In the genomic region with DNA sequence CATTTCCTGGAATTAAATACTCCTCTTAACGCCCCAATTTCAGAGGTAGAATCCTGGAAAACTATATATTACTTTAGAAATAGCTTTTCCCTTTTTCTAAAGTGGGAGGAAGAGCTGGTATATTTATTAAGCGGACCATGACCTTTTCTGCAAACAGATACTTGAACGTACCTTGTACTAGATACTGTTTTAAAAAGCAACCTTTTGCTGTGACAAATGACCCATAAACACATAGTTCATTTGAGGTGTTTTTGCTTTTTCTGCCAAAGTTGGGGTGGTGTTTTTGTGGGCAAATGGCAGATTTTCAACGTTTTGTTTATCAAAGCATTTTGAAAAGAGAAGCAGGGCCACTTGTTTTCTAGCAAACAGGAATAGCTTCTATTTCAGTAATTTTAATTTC, we compare ENCODE assay signal across 10 cellular contexts. TPM values are rescaled to one million over a fixed set of nuclear protein-coding genes. Genes with fewer than 3 reads are reported as not detected.
DNase-seq lines count a peak whose midpoint lies in the region; ATAC-seq and TF ChIP-seq lines count a peak whose summit lies in the region.
"Had no signal": no experiment of that assay in that cellular context is flagged by ENCODE, and none has a peak within 500 bp of the region (broad histone marks: within the 10 kb centered on the region; RNA-seq: fewer than 3 reads in every experiment).

No MANE protein-coding gene starts in this region.

- ATAC-seq in left cardiac atrium (no peak), upper lobe of right lung (no peak)

- in situ Hi-C loops in astrocyte of the cerebellum (cut with HindIII; ENCODE audit: low sequenced_read_pairs): no loop called here

- 8 to 16% (median 12%) methylated on average over 4 of the region's 4 CpGs for WGBS in adrenal gland, 4 donors

- no peak for DNase-seq in left ventricle myocardium inferior
- DNase-seq in left cardiac atrium: no peak
- no peak for DNase-seq in astrocyte of the cerebellum (ENCODE audit: low read depth)
- no peak for DNase-seq in mesothelial cell of epicardium (ENCODE audit: low spot score in 2 of 2, unreplicated experiment in 2 of 2)
- no peak for DNase-seq in upper lobe of right lung
- no peak for DNase-seq in adrenal gland
- DNase-seq in islet precursor cell: no peak
- DNase-seq in GF-D8 (lab: John Stamatoyannopoulos, UW): no peak

- TF ChIP-seq POLR2A in adrenal gland (IDR thresholded peaks at IDR 0.05): no peak

- peaks cover 7% of the 10 kb centered on the region for H3K36me3 Mint-ChIP-seq in mesothelial cell of epicardium

- H3K9me3 Mint-ChIP-seq in mesothelial cell of epicardium: no peaks in the 10 kb centered on the region

- peaks cover 17% of the 10 kb centered on the region for H3K36me3 ChIP-seq in left ventricle myocardium inferior
- H3K36me3 ChIP-seq in upper lobe of right lung: peaks cover 16% of the 10 kb centered on the region
- H3K36me3 ChIP-seq in adrenal gland (replicated peaks in 1 of 2): no peaks in the 10 kb centered on the region

- intact Hi-C loops in left ventricle myocardium inferior (cut with micrococcal nuclease) (no loop called here), left cardiac atrium (cut with DNase I) (no loop called here), upper lobe of right lung (cut with DNase I) (no loop called here), adrenal gland (cut with DNase I) (no loop called here)

- H3K4me1 ChIP-seq in left ventricle myocardium inferior (peaks cover 68% of the 10 kb centered on the region), upper lobe of right lung (peaks cover 37% of the 10 kb centered on the region), adrenal gland (replicated peaks in 1 of 2) (peaks cover 16 to 45% of the 10 kb centered on the region in 2 donors)

- TF ChIP-seq CTCF in left ventricle myocardium inferior (IDR thresholded peaks at IDR 0.05; ENCODE audit: borderline replicate concordance) (no peak), astrocyte of the cerebellum (IDR thresholded peaks at IDR 0.05; ENCODE audit: low read depth, low read length, missing control alignments) (no peak), mesothelial cell of epicardium (IDR thresholded peaks at IDR 0.05; ENCODE audit: unreplicated experiment) (no peak), upper lobe of right lung (IDR thresholded peaks at IDR 0.05) (no peak), adrenal gland (IDR thresholded peaks at IDR 0.05) (no peak)

- peak overlapping the region; percentile 41 for H3K27ac Mint-ChIP-seq in mesothelial cell of epicardium

- H3K27me3 ChIP-seq in left ventricle myocardium inferior (ENCODE audit: low read depth): no peaks in the 10 kb centered on the region
- H3K27me3 ChIP-seq in upper lobe of right lung: no peaks in the 10 kb centered on the region
- no peaks in the 10 kb centered on the region for H3K27me3 ChIP-seq in adrenal gland

- peak overlapping the region; percentile 88 for H3K4me3 Mint-ChIP-seq in mesothelial cell of epicardium

- no peaks in the 10 kb centered on the region for H3K27me3 Mint-ChIP-seq in mesothelial cell of epicardium (ENCODE audit: low read depth)

- peaks cover 19% of the 10 kb centered on the region for H3K4me1 Mint-ChIP-seq in mesothelial cell of epicardium

- peak overlapping the region; percentile 99 for H3K27ac ChIP-seq in left ventricle myocardium inferior (replicated peaks)
- peak overlapping the region; percentile 99 for H3K27ac ChIP-seq in upper lobe of right lung
- peak overlapping the region in 2 of 5 donors; percentile 98 to 100 for H3K27ac ChIP-seq in adrenal gland

- H3K9me3 ChIP-seq in left ventricle myocardium inferior (replicated peaks): no peaks in the 10 kb centered on the region
- no peaks in the 10 kb centered on the region for H3K9me3 ChIP-seq in upper lobe of right lung
- H3K9me3 ChIP-seq in adrenal gland (replicated peaks in 1 of 3): no peaks in the 10 kb centered on the region

- H3K4me3 ChIP-seq in left ventricle myocardium inferior (peak overlapping the region; percentile 92), astrocyte of the cerebellum (ENCODE audit: low read depth, low read length) (peak overlapping the region; percentile 78), upper lobe of right lung (peak overlapping the region; percentile 80), adrenal gland (peak overlapping the region in 1 of 4 donors; percentile 78)

RNA-seq across cellular contexts. Expression of a gene that starts 2.2 kb away (rescaled TPM):
- total RNA-seq in left ventricle myocardium inferior (33.5 TPM), left cardiac atrium (10 to 100 TPM; 40.0 to 48.4 TPM), mesothelial cell of epicardium (79.0 to 86.7 TPM (median 82.8 TPM) in 3 replicates), upper lobe of right lung (96.4 TPM), adrenal gland (100 to 1,000 TPM in 6 of 8 donors, 10 to 100 TPM in 2; 94.6 to 148 (median 112) TPM)
- polyA plus RNA-seq in adrenal gland: 100 to 1,000 TPM in 1 of 3 donors, 10 to 100 TPM in 2; 52.0 to 143 (median 53.4) TPM

RNA-seq across cellular contexts. Expression of a gene that starts 12.6 kb away (rescaled TPM):
- not detected for total RNA-seq in left ventricle myocardium inferior
- total RNA-seq in left cardiac atrium: not detected
- total RNA-seq in mesothelial cell of epicardium: not detected in 3 replicates
- total RNA-seq in upper lobe of right lung: not detected
- not detected for total RNA-seq in adrenal gland
- polyA plus RNA-seq in adrenal gland: not detected
- total RNA-seq: dermis microvascular lymphatic vessel endothelial cell, pulmonary artery endothelial cell had no signal
